ENCODE assay signal across 28 cellular contexts in genomic region chr4:35250771-35251170, GRCh38.
DNase-seq lines count a peak whose midpoint lies in the region; FAIRE-seq and TF ChIP-seq lines count a peak whose summit lies in the region.
"Had no signal": no experiment of that assay in that cellular context is flagged by ENCODE, and none has a peak within 500 bp of the region (broad histone marks: within the 10 kb centered on the region; RNA-seq: fewer than 3 reads in every experiment).

No MANE protein-coding gene starts in this region.

- no peak overlapping the region for H3K9ac ChIP-seq in astrocyte (ENCODE audit: low read length)
- H3K9ac ChIP-seq: BLaER1 treated with 17β-estradiol and CSF1 and Interleukin-3, amounts not matched to agents 10 nM and 100 nM had no signal

- no peak for TF ChIP-seq RAD21 in Ishikawa (IDR thresholded peaks at IDR 0.05; ENCODE audit: low read depth)

- H3K4me2 ChIP-seq in astrocyte (ENCODE audit: low read length), result no peak overlapping the region
- H3K4me2 ChIP-seq: A549; BLaER1 treated with 17β-estradiol and CSF1 and Interleukin-3, amounts not matched to agents 10 nM and 100 nM; PC-9 had no signal

- TF ChIP-seq CTCF in astrocyte (IDR thresholded peaks at IDR 0.05; ENCODE audit: insufficient read depth, low read depth, low read length) (no peak), endothelial cell (IDR thresholded peaks at IDR 0.05; ENCODE audit: unreplicated experiment) (no peak)

- no peaks in the 10 kb centered on the region for H3K36me3 Mint-ChIP-seq in astrocyte (ENCODE audit: low read depth, unreplicated experiment)
- H3K36me3 Mint-ChIP-seq in endothelial cell (ENCODE audit: low read depth, unreplicated experiment), result no peaks in the 10 kb centered on the region
- H3K36me3 Mint-ChIP-seq: memory B cell, naive B cell, type B pancreatic cell had no signal

- no peaks in the 10 kb centered on the region for H3K79me2 ChIP-seq in astrocyte (ENCODE audit: insufficient read depth, low read length)

- H3K27ac Mint-ChIP-seq in astrocyte (ENCODE audit: unreplicated experiment), result no peak overlapping the region
- H3K27ac Mint-ChIP-seq in endothelial cell (ENCODE audit: unreplicated experiment), result no peak overlapping the region
- H3K27ac Mint-ChIP-seq: activated T-helper 2 cell treated with anti-CD3 and anti-CD28 coated beads, Interferon-gamma antibody, Interleukin-2, Interleukin-4, amounts not matched to agents 10 μg/mL and 5 μg/mL and 100 μg/mL, durations not matched to agents 14 hours and 24 hours and 36 hours; memory B cell; naive B cell; type B pancreatic cell had no signal

- H3K4me1 ChIP-seq in astrocyte (ENCODE audit: insufficient read depth, low read length), result no peaks in the 10 kb centered on the region
- H3K4me1 ChIP-seq: A549; BLaER1 treated with 17β-estradiol and CSF1 and Interleukin-3, amounts not matched to agents 10 nM and 100 nM; gastrocnemius medialis; right atrium auricular region; SJCRH30; stomach had no signal

- H3K4me1 Mint-ChIP-seq in astrocyte (ENCODE audit: low read depth, unreplicated experiment), result peaks cover 27% of the 10 kb centered on the region
- H3K4me1 Mint-ChIP-seq in endothelial cell (ENCODE audit: unreplicated experiment), result no peaks in the 10 kb centered on the region
- H3K4me1 Mint-ChIP-seq: memory B cell, naive B cell had no signal

- H3K36me3 ChIP-seq in astrocyte (ENCODE audit: insufficient read depth, low read length), result no peaks in the 10 kb centered on the region
- H3K36me3 ChIP-seq: BLaER1 treated with 17β-estradiol and CSF1 and Interleukin-3, amounts not matched to agents 10 nM and 100 nM; cardiac muscle cell; gastrocnemius medialis; right atrium auricular region; SJCRH30; stomach had no signal

- no peaks in the 10 kb centered on the region for H3K9me3 Mint-ChIP-seq in astrocyte (ENCODE audit: unreplicated experiment)
- no peaks in the 10 kb centered on the region for H3K9me3 Mint-ChIP-seq in endothelial cell (ENCODE audit: unreplicated experiment)
- H3K9me3 Mint-ChIP-seq: activated T-helper 2 cell treated with anti-CD3 and anti-CD28 coated beads, Interferon-gamma antibody, Interleukin-2, Interleukin-4, amounts not matched to agents 10 μg/mL and 5 μg/mL and 100 μg/mL, durations not matched to agents 14 hours and 24 hours and 36 hours; naive B cell; type B pancreatic cell had no signal

- no peak overlapping the region for H2AFZ ChIP-seq in astrocyte (ENCODE audit: low read depth, low read length)
- H2AFZ ChIP-seq: PC-9 had no signal

- H3K27me3 ChIP-seq in astrocyte (ENCODE audit: insufficient read depth, low read length), result no peaks in the 10 kb centered on the region
- H3K27me3 ChIP-seq: BLaER1 treated with 17β-estradiol and CSF1 and Interleukin-3, amounts not matched to agents 10 nM and 100 nM; cardiac muscle cell; dorsolateral prefrontal cortex; gastrocnemius medialis; right atrium auricular region; SJCRH30; stomach had no signal

- no peaks in the 10 kb centered on the region for H4K20me1 ChIP-seq in astrocyte (ENCODE audit: insufficient read depth, low read length)
- H4K20me1 ChIP-seq: BLaER1 treated with 17β-estradiol and CSF1 and Interleukin-3, amounts not matched to agents 10 nM and 100 nM had no signal

- FAIRE-seq in astrocyte (lab: Jason Lieb, UNC), result no peak
- FAIRE-seq: A549, G401.6 had no signal

- DNase-seq in NCI-H146 (lab: John Stamatoyannopoulos, UW) (peak; percentile 72), NCI-H146 treated with DMSO at 0.1 percent for 48 hours (lab: John Stamatoyannopoulos, UW; ENCODE audit: unreplicated experiment) (no peak), astrocyte (ENCODE audit: low read depth) (peak; percentile 1), non-pigmented ciliary epithelial cell (ENCODE audit: low read depth) (peak; percentile 5), endothelial cell (ENCODE audit: low spot score) (no peak), iPS-NIHi7 (ENCODE audit: extremely low spot score) (no peak)
- DNase-seq in activated T-cell treated with anti-CD3 and anti-CD28 coated beads, Interleukin-2, amount 50 U/mL, for 1 hour, result no peak
- DNase-seq: activated CD4-positive, alpha-beta T cell treated with anti-CD3 and anti-CD28 coated beads, Interleukin-2, amount 50 U/mL, for 1 hour; Calu3; dorsolateral prefrontal cortex; gastrocnemius medialis; KG1; left cardiac atrium; naive B cell; NCI-H774; PC-9; SJCRH30; stimulated activated CD4-positive, alpha-beta T cell treated with anti-CD3 and anti-CD28 coated beads, Interleukin-12 subunit alpha, Interleukin-12 subunit beta, amount 100 ng/mL, for 4 hours; stomach had no signal

- H3K27me3 Mint-ChIP-seq in astrocyte (ENCODE audit: low read depth, unreplicated experiment), result no peaks in the 10 kb centered on the region
- H3K27me3 Mint-ChIP-seq in endothelial cell (ENCODE audit: unreplicated experiment), result peaks cover 3% of the 10 kb centered on the region
- H3K27me3 Mint-ChIP-seq: memory B cell, naive B cell, type B pancreatic cell had no signal

- H3K4me3 Mint-ChIP-seq in astrocyte (ENCODE audit: unreplicated experiment), result no peak overlapping the region
- no peak overlapping the region for H3K4me3 Mint-ChIP-seq in endothelial cell (ENCODE audit: unreplicated experiment)
- H3K4me3 Mint-ChIP-seq: memory B cell, naive B cell, type B pancreatic cell had no signal

- no peak overlapping the region for H3K4me3 ChIP-seq in astrocyte (ENCODE audit: insufficient read depth, low read depth, low read length)
- H3K4me3 ChIP-seq: A549; BLaER1 treated with 17β-estradiol and CSF1 and Interleukin-3, amounts not matched to agents 10 nM and 100 nM; cardiac muscle cell; dorsolateral prefrontal cortex; gastrocnemius medialis; PC-9; right atrium auricular region; SJCRH30; stomach had no signal

- H3K9me3 ChIP-seq in astrocyte (ENCODE audit: insufficient read depth, low read depth, low read length), result no peaks in the 10 kb centered on the region
- H3K9me3 ChIP-seq: A549; BLaER1 treated with 17β-estradiol and CSF1 and Interleukin-3, amounts not matched to agents 10 nM and 100 nM; gastrocnemius medialis; right atrium auricular region; SJCRH30 had no signal

- TF ChIP-seq EP300 in Ishikawa (IDR thresholded peaks at IDR 0.05; ENCODE audit: borderline replicate concordance), result no peak

- H3K27ac ChIP-seq in astrocyte (ENCODE audit: low read depth, low read length), result no peak overlapping the region
- H3K27ac ChIP-seq: A549; BLaER1 treated with 17β-estradiol and CSF1 and Interleukin-3, amounts not matched to agents 10 nM and 100 nM; cardiac muscle cell; dorsolateral prefrontal cortex; gastrocnemius medialis; PC-9; right atrium auricular region; SJCRH30; stomach had no signal

TF ChIP-seq in Ishikawa, 13 proteins besides CTCF, POLR2A, EP300 and RAD21:
- TF ChIP-seq CEBPB (IDR thresholded peaks at IDR 0.05) (no peak), NFIC (IDR thresholded peaks at IDR 0.05) (peak; percentile 30; the same call in 1 of the 2 replicates), TEAD4 (IDR thresholded peaks at IDR 0.05) (no peak), CREB1 (IDR thresholded peaks at IDR 0.05; ENCODE audit: low read depth) (no peak)
TF ChIP-seq in Ishikawa: peak in this region for 1.

Comparison
In these comparisons a context has a peak if more than half of its experiments do, and no peak if none do; other contexts are left out.
1. DNase-seq: peak in NCI-H146 (single experiment), astrocyte (single experiment) and non-pigmented ciliary epithelial cell (single experiment); none in NCI-H146 treated with DMSO at 0.1 percent for 48 hours (single experiment), endothelial cell (single experiment), iPS-NIHi7 (single experiment) and activated T-cell treated with anti-CD3 and anti-CD28 coated beads, Interleukin-2, amount 50 U/mL, for 1 hour (single experiment).